2 cellular contexts compared by ENCODE assay signal in genomic region chr19:6811378-6811777, GRCh38.
A peak's percentile ranks its signal among the peaks of the same experiment; 100 is the strongest.
TF ChIP-seq lines count a peak whose summit lies in the region.

No MANE protein-coding gene starts in this region.

TF ChIP-seq in SK-N-SH treated with all-trans-retinoic acid at 6 μM for 48 hours, 23 proteins besides CTCF, POLR2A, EP300 and RAD21:
- peak; percentile 89 for TF ChIP-seq ZFP3 (CRISPR knock-in tag; IDR thresholded peaks at IDR 0.05)
- no peak for TF ChIP-seq TOX (CRISPR knock-in tag; IDR thresholded peaks at IDR 0.05; ENCODE audit: borderline replicate concordance)
- TF ChIP-seq ESRRG (CRISPR knock-in tag; IDR thresholded peaks at IDR 0.05) = no peak

TF ChIP-seq in endothelial cell of umbilical vein, 7 proteins besides CTCF, POLR2A, EP300 and RAD21:
- TF ChIP-seq POLR2AphosphoS5 (IDR thresholded peaks at IDR 0.05; ENCODE audit: insufficient read depth, low read depth, low read length) (no peak), EZH2 (IDR thresholded peaks at IDR 0.05; ENCODE audit: borderline replicate concordance, low read depth, low read length, severe bottlenecking) (no peak), MAX (IDR thresholded peaks at IDR 0.05; ENCODE audit: insufficient read depth, insufficient read length) (no peak), FOS (IDR thresholded peaks at IDR 0.05; ENCODE audit: borderline replicate concordance, insufficient read depth, low read length) (no peak), JUN (IDR thresholded peaks at IDR 0.05; ENCODE audit: borderline replicate concordance, insufficient read depth, insufficient read length, low read depth) (no peak), GATA2 (IDR thresholded peaks at IDR 0.05; ENCODE audit: insufficient read depth, insufficient read length, low read depth, low read length) (no peak), MYC (IDR thresholded peaks at IDR 0.05; ENCODE audit: low read depth, low read length) (no peak)
